ENCODE assay signal across 10 cellular contexts in the genomic region with DNA sequence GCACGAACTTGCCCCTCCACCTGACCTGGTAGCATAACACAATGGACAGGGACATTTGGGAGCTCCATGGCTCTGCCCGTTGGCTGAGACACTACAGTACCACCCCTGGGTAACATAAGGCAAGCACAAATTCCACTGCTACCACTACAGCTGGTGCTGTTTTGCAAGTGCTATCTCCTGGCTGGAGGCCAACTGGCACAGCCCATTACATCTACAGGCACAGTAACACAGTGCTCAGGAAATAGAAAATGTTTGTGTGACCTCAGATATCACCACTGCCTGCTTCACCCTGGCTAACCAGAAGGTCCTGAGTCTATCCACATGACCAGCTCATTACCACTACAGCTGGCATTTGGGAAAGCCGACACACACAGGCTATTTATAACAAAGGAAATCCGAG.
DNase-seq lines count a peak whose midpoint lies in the region; TF ChIP-seq lines count a peak whose summit lies in the region.
"Had no signal": no experiment of that assay in that cellular context is flagged by ENCODE, and none has a peak within 500 bp of the region (broad histone marks: within the 10 kb centered on the region; RNA-seq: fewer than 3 reads in every experiment).

No MANE protein-coding gene starts in this region.

- no peak overlapping the region for H3K27ac ChIP-seq in brain microvascular endothelial cell
- no peak overlapping the region for H3K27ac ChIP-seq in transverse colon

- H3K36me3 Mint-ChIP-seq in activated T-helper 1 cell treated with anti-CD3 and anti-CD28 coated beads, Interleukin-12 subunit alpha, Interleukin-12 subunit beta, Interleukin-2, Interleukin-4 antibody, amounts not matched to agents 30 ng/mL and 10 ng/mL and 1 ng/mL, durations not matched to agents 14 hours and 24 hours and 36 hours (ENCODE audit: low read depth) = no peaks in the 10 kb centered on the region

- TF ChIP-seq CTCF in brain microvascular endothelial cell (IDR thresholded peaks at IDR 0.05; ENCODE audit: low read depth, low read length, missing control alignments) (no peak), transverse colon (IDR thresholded peaks at IDR 0.05) (no peak)

- H3K36me3 ChIP-seq in brain microvascular endothelial cell (replicated peaks) = no peaks in the 10 kb centered on the region
- no peaks in the 10 kb centered on the region for H3K36me3 ChIP-seq in transverse colon

- TF ChIP-seq POLR2A in transverse colon (IDR thresholded peaks at IDR 0.05) = no peak

- intact Hi-C loops in transverse colon (cut with DNase I; ENCODE audit: low total_unique reads) = no loop called here
- intact Hi-C loops in activated T-helper 1 cell treated with anti-CD3 and anti-CD28 coated beads, Interleukin-12 subunit alpha, Interleukin-12 subunit beta, Interleukin-2, Interleukin-4 antibody, amounts not matched to agents 30 ng/mL and 10 ng/mL and 1 ng/mL, durations not matched to agents 14 hours and 24 hours and 36 hours (cut with micrococcal nuclease) = no loop called here

- H3K27me3 ChIP-seq in brain microvascular endothelial cell (replicated peaks) (no peaks in the 10 kb centered on the region), transverse colon (no peaks in the 10 kb centered on the region)

- H3K9me3 ChIP-seq in transverse colon = no peaks in the 10 kb centered on the region

- no peak overlapping the region for H3K27ac Mint-ChIP-seq in activated T-helper 1 cell treated with anti-CD3 and anti-CD28 coated beads, Interleukin-12 subunit alpha, Interleukin-12 subunit beta, Interleukin-2, Interleukin-4 antibody, amounts not matched to agents 30 ng/mL and 10 ng/mL and 1 ng/mL, durations not matched to agents 14 hours and 24 hours and 36 hours
- H3K27ac Mint-ChIP-seq: activated T-helper 2 cell treated with anti-CD3 and anti-CD28 coated beads, Interferon-gamma antibody, Interleukin-2, Interleukin-4, amounts not matched to agents 10 μg/mL and 5 μg/mL and 100 μg/mL, durations not matched to agents 14 hours and 24 hours and 36 hours had no signal

- H3K9me3 Mint-ChIP-seq in activated T-helper 1 cell treated with anti-CD3 and anti-CD28 coated beads, Interleukin-12 subunit alpha, Interleukin-12 subunit beta, Interleukin-2, Interleukin-4 antibody, amounts not matched to agents 30 ng/mL and 10 ng/mL and 1 ng/mL, durations not matched to agents 14 hours and 24 hours and 36 hours = peaks cover 11% of the 10 kb centered on the region

- no peaks in the 10 kb centered on the region for H3K4me1 ChIP-seq in transverse colon

- no peaks in the 10 kb centered on the region for H3K27me3 Mint-ChIP-seq in activated T-helper 1 cell treated with anti-CD3 and anti-CD28 coated beads, Interleukin-12 subunit alpha, Interleukin-12 subunit beta, Interleukin-2, Interleukin-4 antibody, amounts not matched to agents 30 ng/mL and 10 ng/mL and 1 ng/mL, durations not matched to agents 14 hours and 24 hours and 36 hours (ENCODE audit: insufficient read depth)

- TF ChIP-seq EP300 in transverse colon (IDR thresholded peaks at IDR 0.05; ENCODE audit: low read depth) = no peak

- in situ Hi-C loops in brain microvascular endothelial cell (cut with HindIII; ENCODE audit: low pct_ligation_motif_present, low sequenced_read_pairs) (no loop called here), transverse colon (cut with MboI; ENCODE audit: low pct_ligation_motif_present in 1 of 4, low pct_unique_long_range_greater_than_20kb in 1 of 4, low sequenced_read_pairs in 3 of 4) (no loop called here)

- no peak overlapping the region for H3K4me3 Mint-ChIP-seq in activated T-helper 1 cell treated with anti-CD3 and anti-CD28 coated beads, Interleukin-12 subunit alpha, Interleukin-12 subunit beta, Interleukin-2, Interleukin-4 antibody, amounts not matched to agents 30 ng/mL and 10 ng/mL and 1 ng/mL, durations not matched to agents 14 hours and 24 hours and 36 hours

- peak; percentile 9 for DNase-seq in NCI-H2171 treated with DMSO at 0.1 percent for 48 hours (lab: John Stamatoyannopoulos, UW)
- no peak for DNase-seq in NCI-H2171 (lab: John Stamatoyannopoulos, UW)
- peak; percentile 42 for DNase-seq in brain microvascular endothelial cell
- peak; percentile 40 for DNase-seq in kidney tubule cell (ENCODE audit: low spot score)
- DNase-seq in transverse colon = peak; percentile 14
- DNase-seq in activated T-helper 1 cell treated with anti-CD3 and anti-CD28 coated beads, Interleukin-12 subunit alpha, Interleukin-12 subunit beta, Interleukin-2, Interleukin-4 antibody, amounts not matched to agents 30 ng/mL and 10 ng/mL and 1 ng/mL, durations not matched to agents 14 hours and 24 hours and 36 hours (ENCODE audit: low spot score) = no peak
- DNase-seq in activated CD4-positive, alpha-beta T cell treated with anti-CD3 and anti-CD28 coated beads, Interleukin-2, amount 50 U/mL, for 48 hours = no peak
- no peak for DNase-seq in GM19238 (ENCODE audit: insufficient read length, low spot score)
- DNase-seq: NCI-H187 treated with DMSO at 0.1 percent for 48 hours had no signal

- WGBS in transverse colon (ENCODE audit: low coverage in 1 of 2), 2 donors = 30% methylated on average over 4 of the region's 4 CpGs; no CpG with 5 or more reads in 1 of the 2 donors

- no peak overlapping the region for H3K4me3 ChIP-seq in brain microvascular endothelial cell (ENCODE audit: low read depth, low read length)
- H3K4me3 ChIP-seq in transverse colon = no peak overlapping the region

- H3K4me1 Mint-ChIP-seq in activated T-helper 1 cell treated with anti-CD3 and anti-CD28 coated beads, Interleukin-12 subunit alpha, Interleukin-12 subunit beta, Interleukin-2, Interleukin-4 antibody, amounts not matched to agents 30 ng/mL and 10 ng/mL and 1 ng/mL, durations not matched to agents 14 hours and 24 hours and 36 hours (ENCODE audit: low read depth) = no peaks in the 10 kb centered on the region

Comparison
In these comparisons a context has a peak if more than half of its experiments do, and no peak if none do; other contexts are left out.
1. DNase-seq: peak in NCI-H2171 treated with DMSO at 0.1 percent for 48 hours (single experiment), brain microvascular endothelial cell (single experiment), kidney tubule cell (single experiment) and transverse colon (single experiment); none in NCI-H2171 (single experiment), activated T-helper 1 cell treated with anti-CD3 and anti-CD28 coated beads, Interleukin-12 subunit alpha, Interleukin-12 subunit beta, Interleukin-2, Interleukin-4 antibody, amounts not matched to agents 30 ng/mL and 10 ng/mL and 1 ng/mL, durations not matched to agents 14 hours and 24 hours and 36 hours (single experiment), activated CD4-positive, alpha-beta T cell treated with anti-CD3 and anti-CD28 coated beads, Interleukin-2, amount 50 U/mL, for 48 hours (0 of 2) and GM19238 (single experiment).